ENCODE assay signal across 8 cellular contexts in genomic region chr5:119340597-119341218, GRCh38. TPM values are rescaled to one million over a fixed set of nuclear protein-coding genes. Genes with fewer than 3 reads are reported as not detected.
DNase-seq lines count a peak whose midpoint lies in the region; ATAC-seq and TF ChIP-seq lines count a peak whose summit lies in the region.

No MANE protein-coding gene starts in this region.

- H3K9me3 ChIP-seq in duodenal mucosa (ENCODE audit: control insufficient read depth in 1 of 2, low read length in 2 of 2) (no peaks in the 10 kb centered on the region), suprapubic skin (no peaks in the 10 kb centered on the region)

- no peaks in the 10 kb centered on the region for H3K27me3 ChIP-seq in duodenal mucosa (ENCODE audit: control insufficient read depth in 1 of 2, insufficient read depth in 2 of 2, low read length in 2 of 2)
- H3K27me3 ChIP-seq in suprapubic skin = no peaks in the 10 kb centered on the region

- H3K36me3 ChIP-seq in duodenal mucosa (ENCODE audit: control insufficient read depth in 1 of 2, insufficient read depth in 2 of 2, low read length in 2 of 2) = no peaks in the 10 kb centered on the region
- no peaks in the 10 kb centered on the region for H3K36me3 ChIP-seq in suprapubic skin

- no peak overlapping the region for H3K9ac ChIP-seq in duodenal mucosa (ENCODE audit: low read depth in 1 of 2, low read length in 2 of 2)

- ATAC-seq in GM18499 (IDR thresholded peaks at IDR 0.05; ENCODE audit: insufficient read depth, unreplicated experiment) (peak; percentile 51), GM21723 (IDR thresholded peaks at IDR 0.05; ENCODE audit: unreplicated experiment) (peak; percentile 48)

- no peak overlapping the region for H3K27ac ChIP-seq in duodenal mucosa (ENCODE audit: low read depth, low read length)
- no peak overlapping the region for H3K27ac ChIP-seq in suprapubic skin
- H3K27ac ChIP-seq in caudate nucleus (ENCODE audit: low read depth, low read length) = no peak overlapping the region

- no peak for TF ChIP-seq CTCF in suprapubic skin (IDR thresholded peaks at IDR 0.05)

- H3K4me3 ChIP-seq in duodenal mucosa (ENCODE audit: low read depth in 1 of 2, low read length in 2 of 2) = peak overlapping the region; percentile 6 to 30
- no peak overlapping the region for H3K4me3 ChIP-seq in suprapubic skin

- TF ChIP-seq EP300 in suprapubic skin (IDR thresholded peaks at IDR 0.05) = no peak

- TF ChIP-seq POLR2A in suprapubic skin (IDR thresholded peaks at IDR 0.05) = no peak

- WGBS in suprapubic skin = 66% methylated on average over 11 of the region's 11 CpGs

- peaks cover 50 to 61% of the 10 kb centered on the region in 2 donors for H3K4me1 ChIP-seq in duodenal mucosa (ENCODE audit: control insufficient read depth in 1 of 2, insufficient read depth in 2 of 2, low read length in 2 of 2)
- H3K4me1 ChIP-seq in suprapubic skin = peaks cover 33% of the 10 kb centered on the region

- peak; percentile 82 for DNase-seq in MV-4-11 (lab: John Stamatoyannopoulos, UW)
- DNase-seq in suprapubic skin (ENCODE audit: low spot score in 2 of 2) = no peak
- DNase-seq in caudate nucleus (lab: John Stamatoyannopoulos, UW) = no peak
- DNase-seq in GM03348 (ENCODE audit: low spot score) = no peak
- DNase-seq in mesenteric fat pad (ENCODE audit: low spot score) = no peak

RNA-seq across cellular contexts. Expression of gene TNFAIP8, which starts 15.1 kb away (rescaled TPM):
- 10 to 100 TPM; 37.2 to 49.1 (median 43.3) TPM for total RNA-seq in suprapubic skin
- total RNA-seq in mesenteric fat pad = 29.6 TPM
